ENCODE assay signal across 1 cellular context in the genomic region with DNA sequence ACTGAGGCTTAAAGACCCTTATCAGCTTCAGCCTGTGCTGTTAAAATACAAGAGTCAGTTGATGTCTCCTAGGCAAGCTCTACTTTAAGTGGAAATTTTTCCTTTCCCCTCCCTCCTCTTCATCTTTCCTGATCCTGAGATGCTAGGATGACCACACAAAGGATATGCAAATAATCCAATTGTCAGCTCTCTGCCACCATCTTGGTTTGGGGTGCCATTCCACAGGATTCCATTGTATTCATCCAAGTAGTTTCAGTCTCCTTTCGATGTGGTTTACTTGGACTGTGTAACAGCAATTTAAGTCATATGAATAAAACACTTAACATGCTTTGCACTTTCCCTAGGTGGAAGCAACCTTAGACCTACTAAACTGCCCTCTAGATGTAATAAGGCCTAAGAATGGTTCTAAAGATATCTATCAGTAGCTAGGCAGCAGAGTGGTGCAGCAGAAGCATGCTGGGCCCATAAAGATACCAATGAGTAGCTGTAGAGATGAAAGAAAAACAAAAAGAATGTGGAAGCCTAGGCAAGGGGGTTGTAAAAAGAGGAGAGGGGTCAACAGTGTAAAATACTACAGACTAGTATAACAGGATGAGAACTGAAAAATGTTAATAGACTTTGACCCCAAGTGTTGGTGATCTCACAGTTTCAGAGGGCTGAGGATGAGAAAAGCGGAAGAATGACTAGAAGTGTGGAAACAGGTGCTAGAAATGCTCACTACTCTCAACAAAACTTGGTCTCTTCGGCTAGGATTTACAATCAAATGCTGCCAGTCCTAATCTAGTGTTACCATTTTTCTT.
TF ChIP-seq lines count a peak whose summit lies in the region.

No MANE protein-coding gene starts in this region.

TF ChIP-seq in GM12878, 131 proteins besides CTCF, POLR2A, EP300 and RAD21 (continued from another document and continues in another):
- TF ChIP-seq TCF3 (IDR thresholded peaks at IDR 0.05; ENCODE audit: borderline replicate concordance, insufficient read depth, low read depth, low read length) = no peak
- TF ChIP-seq ZNF622 (IDR thresholded peaks at IDR 0.05) = no peak
- no peak for TF ChIP-seq NFXL1 (IDR thresholded peaks at IDR 0.05; ENCODE audit: borderline replicate concordance)
- 0 out of 2 replicates have a peak, but pooled peaks have one; percentile 9 for TF ChIP-seq IRF4 (IDR thresholded peaks at IDR 0.05; ENCODE audit: low read depth, low read length)
- no peak for TF ChIP-seq CBX3 (IDR thresholded peaks at IDR 0.05; ENCODE audit: borderline replicate concordance, low read depth)
- TF ChIP-seq HDGF (IDR thresholded peaks at IDR 0.05) = peak; percentile 90; the same call in 1 of the 2 replicates
- TF ChIP-seq, protein P1, sequence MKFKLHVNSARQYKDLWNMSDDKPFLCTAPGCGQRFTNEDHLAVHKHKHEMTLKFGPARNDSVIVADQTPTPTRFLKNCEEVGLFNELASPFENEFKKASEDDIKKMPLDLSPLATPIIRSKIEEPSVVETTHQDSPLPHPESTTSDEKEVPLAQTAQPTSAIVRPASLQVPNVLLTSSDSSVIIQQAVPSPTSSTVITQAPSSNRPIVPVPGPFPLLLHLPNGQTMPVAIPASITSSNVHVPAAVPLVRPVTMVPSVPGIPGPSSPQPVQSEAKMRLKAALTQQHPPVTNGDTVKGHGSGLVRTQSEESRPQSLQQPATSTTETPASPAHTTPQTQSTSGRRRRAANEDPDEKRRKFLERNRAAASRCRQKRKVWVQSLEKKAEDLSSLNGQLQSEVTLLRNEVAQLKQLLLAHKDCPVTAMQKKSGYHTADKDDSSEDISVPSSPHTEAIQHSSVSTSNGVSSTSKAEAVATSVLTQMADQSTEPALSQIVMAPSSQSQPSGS (IDR thresholded peaks at IDR 0.05; ENCODE audit: low read length) = peak; percentile 85
- TF ChIP-seq SPI1 (IDR thresholded peaks at IDR 0.05; ENCODE audit: borderline replicate concordance, insufficient read depth, low read depth, low read length) = peak; percentile 70; the same call in 1 of the 2 replicates
- TF ChIP-seq CHD4 (IDR thresholded peaks at IDR 0.05) = no peak
- TF ChIP-seq, protein P2, sequence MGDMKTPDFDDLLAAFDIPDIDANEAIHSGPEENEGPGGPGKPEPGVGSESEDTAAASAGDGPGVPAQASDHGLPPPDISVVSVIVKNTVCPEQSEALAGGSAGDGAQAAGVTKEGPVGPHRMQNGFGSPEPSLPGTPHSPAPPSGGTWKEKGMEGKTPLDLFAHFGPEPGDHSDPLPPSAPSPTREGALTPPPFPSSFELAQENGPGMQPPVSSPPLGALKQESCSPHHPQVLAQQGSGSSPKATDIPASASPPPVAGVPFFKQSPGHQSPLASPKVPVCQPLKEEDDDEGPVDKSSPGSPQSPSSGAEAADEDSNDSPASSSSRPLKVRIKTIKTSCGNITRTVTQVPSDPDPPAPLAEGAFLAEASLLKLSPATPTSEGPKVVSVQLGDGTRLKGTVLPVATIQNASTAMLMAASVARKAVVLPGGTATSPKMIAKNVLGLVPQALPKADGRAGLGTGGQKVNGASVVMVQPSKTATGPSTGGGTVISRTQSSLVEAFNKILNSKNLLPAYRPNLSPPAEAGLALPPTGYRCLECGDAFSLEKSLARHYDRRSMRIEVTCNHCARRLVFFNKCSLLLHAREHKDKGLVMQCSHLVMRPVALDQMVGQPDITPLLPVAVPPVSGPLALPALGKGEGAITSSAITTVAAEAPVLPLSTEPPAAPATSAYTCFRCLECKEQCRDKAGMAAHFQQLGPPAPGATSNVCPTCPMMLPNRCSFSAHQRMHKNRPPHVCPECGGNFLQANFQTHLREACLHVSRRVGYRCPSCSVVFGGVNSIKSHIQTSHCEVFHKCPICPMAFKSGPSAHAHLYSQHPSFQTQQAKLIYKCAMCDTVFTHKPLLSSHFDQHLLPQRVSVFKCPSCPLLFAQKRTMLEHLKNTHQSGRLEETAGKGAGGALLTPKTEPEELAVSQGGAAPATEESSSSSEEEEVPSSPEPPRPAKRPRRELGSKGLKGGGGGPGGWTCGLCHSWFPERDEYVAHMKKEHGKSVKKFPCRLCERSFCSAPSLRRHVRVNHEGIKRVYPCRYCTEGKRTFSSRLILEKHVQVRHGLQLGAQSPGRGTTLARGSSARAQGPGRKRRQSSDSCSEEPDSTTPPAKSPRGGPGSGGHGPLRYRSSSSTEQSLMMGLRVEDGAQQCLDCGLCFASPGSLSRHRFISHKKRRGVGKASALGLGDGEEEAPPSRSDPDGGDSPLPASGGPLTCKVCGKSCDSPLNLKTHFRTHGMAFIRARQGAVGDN (IDR thresholded peaks at IDR 0.05) = peak; percentile 90
- TF ChIP-seq MXI1 (IDR thresholded peaks at IDR 0.05; ENCODE audit: low read depth, low read length) = no peak
- no peak for TF ChIP-seq RBBP5 (conservative IDR thresholded peaks at IDR 0.05)
- no peak for TF ChIP-seq RB1 (IDR thresholded peaks at IDR 0.05; ENCODE audit: borderline replicate concordance)
- peak; percentile 43; the same call in 1 of the 2 replicates for TF ChIP-seq RAD51 (IDR thresholded peaks at IDR 0.05)
- peak; percentile 66 for TF ChIP-seq MEF2B (IDR thresholded peaks at IDR 0.05; ENCODE audit: partially characterized antibody, poor library complexity, severe bottlenecking)
- TF ChIP-seq, protein P3, sequence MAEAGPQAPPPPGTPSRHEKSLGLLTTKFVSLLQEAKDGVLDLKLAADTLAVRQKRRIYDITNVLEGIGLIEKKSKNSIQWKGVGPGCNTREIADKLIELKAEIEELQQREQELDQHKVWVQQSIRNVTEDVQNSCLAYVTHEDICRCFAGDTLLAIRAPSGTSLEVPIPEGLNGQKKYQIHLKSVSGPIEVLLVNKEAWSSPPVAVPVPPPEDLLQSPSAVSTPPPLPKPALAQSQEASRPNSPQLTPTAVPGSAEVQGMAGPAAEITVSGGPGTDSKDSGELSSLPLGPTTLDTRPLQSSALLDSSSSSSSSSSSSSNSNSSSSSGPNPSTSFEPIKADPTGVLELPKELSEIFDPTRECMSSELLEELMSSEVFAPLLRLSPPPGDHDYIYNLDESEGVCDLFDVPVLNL (IDR thresholded peaks at IDR 0.05; ENCODE audit: low read depth, low read length) = no peak
- TF ChIP-seq, protein P4, sequence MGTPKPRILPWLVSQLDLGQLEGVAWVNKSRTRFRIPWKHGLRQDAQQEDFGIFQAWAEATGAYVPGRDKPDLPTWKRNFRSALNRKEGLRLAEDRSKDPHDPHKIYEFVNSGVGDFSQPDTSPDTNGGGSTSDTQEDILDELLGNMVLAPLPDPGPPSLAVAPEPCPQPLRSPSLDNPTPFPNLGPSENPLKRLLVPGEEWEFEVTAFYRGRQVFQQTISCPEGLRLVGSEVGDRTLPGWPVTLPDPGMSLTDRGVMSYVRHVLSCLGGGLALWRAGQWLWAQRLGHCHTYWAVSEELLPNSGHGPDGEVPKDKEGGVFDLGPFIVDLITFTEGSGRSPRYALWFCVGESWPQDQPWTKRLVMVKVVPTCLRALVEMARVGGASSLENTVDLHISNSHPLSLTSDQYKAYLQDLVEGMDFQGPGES (IDR thresholded peaks at IDR 0.05) = no peak
- TF ChIP-seq MYB (IDR thresholded peaks at IDR 0.05; ENCODE audit: borderline replicate concordance, low read depth, low read length) = no peak
- no peak for TF ChIP-seq TAF1 (IDR thresholded peaks at IDR 0.05; ENCODE audit: borderline replicate concordance, low read depth, low read length)
- no peak for TF ChIP-seq RCOR1 (conservative IDR thresholded peaks at IDR 0.05; ENCODE audit: low read depth, low read length)
- no peak for TF ChIP-seq CEBPB (IDR thresholded peaks at IDR 0.05; ENCODE audit: borderline replicate concordance in 1 of 2, low read depth in 2 of 2, low read length in 2 of 2)
- TF ChIP-seq, protein P5, sequence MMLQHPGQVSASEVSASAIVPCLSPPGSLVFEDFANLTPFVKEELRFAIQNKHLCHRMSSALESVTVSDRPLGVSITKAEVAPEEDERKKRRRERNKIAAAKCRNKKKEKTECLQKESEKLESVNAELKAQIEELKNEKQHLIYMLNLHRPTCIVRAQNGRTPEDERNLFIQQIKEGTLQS (IDR thresholded peaks at IDR 0.05; ENCODE audit: borderline replicate concordance, extremely low read depth, low read depth, low read length) = no peak
- peak; percentile 98 for TF ChIP-seq ATF7 (IDR thresholded peaks at IDR 0.05; ENCODE audit: low read depth)
- no peak for TF ChIP-seq TBL1XR1 (IDR thresholded peaks at IDR 0.05; ENCODE audit: low read depth, low read length)
- TF ChIP-seq TCF12 (IDR thresholded peaks at IDR 0.05; ENCODE audit: low read depth, low read length) = peak; percentile 77
- TF ChIP-seq JUNB (IDR thresholded peaks at IDR 0.05) = peak; percentile 42; the same call in 1 of the 2 replicates
- TF ChIP-seq EED (IDR thresholded peaks at IDR 0.05; ENCODE audit: low read depth) = peak; percentile 40; the same call in 1 of the 2 replicates
- TF ChIP-seq, protein P6, sequence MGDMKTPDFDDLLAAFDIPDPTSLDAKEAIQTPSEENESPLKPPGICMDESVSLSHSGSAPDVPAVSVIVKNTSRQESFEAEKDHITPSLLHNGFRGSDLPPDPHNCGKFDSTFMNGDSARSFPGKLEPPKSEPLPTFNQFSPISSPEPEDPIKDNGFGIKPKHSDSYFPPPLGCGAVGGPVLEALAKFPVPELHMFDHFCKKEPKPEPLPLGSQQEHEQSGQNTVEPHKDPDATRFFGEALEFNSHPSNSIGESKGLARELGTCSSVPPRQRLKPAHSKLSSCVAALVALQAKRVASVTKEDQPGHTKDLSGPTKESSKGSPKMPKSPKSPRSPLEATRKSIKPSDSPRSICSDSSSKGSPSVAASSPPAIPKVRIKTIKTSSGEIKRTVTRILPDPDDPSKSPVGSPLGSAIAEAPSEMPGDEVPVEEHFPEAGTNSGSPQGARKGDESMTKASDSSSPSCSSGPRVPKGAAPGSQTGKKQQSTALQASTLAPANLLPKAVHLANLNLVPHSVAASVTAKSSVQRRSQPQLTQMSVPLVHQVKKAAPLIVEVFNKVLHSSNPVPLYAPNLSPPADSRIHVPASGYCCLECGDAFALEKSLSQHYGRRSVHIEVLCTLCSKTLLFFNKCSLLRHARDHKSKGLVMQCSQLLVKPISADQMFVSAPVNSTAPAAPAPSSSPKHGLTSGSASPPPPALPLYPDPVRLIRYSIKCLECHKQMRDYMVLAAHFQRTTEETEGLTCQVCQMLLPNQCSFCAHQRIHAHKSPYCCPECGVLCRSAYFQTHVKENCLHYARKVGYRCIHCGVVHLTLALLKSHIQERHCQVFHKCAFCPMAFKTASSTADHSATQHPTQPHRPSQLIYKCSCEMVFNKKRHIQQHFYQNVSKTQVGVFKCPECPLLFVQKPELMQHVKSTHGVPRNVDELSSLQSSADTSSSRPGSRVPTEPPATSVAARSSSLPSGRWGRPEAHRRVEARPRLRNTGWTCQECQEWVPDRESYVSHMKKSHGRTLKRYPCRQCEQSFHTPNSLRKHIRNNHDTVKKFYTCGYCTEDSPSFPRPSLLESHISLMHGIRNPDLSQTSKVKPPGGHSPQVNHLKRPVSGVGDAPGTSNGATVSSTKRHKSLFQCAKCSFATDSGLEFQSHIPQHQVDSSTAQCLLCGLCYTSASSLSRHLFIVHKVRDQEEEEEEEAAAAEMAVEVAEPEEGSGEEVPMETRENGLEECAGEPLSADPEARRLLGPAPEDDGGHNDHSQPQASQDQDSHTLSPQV (IDR thresholded peaks at IDR 0.05) = no peak
- no peak for TF ChIP-seq YBX1 (IDR thresholded peaks at IDR 0.05)
- TF ChIP-seq ZNF24 (IDR thresholded peaks at IDR 0.05) = peak; percentile 65
- TF ChIP-seq, protein P7, sequence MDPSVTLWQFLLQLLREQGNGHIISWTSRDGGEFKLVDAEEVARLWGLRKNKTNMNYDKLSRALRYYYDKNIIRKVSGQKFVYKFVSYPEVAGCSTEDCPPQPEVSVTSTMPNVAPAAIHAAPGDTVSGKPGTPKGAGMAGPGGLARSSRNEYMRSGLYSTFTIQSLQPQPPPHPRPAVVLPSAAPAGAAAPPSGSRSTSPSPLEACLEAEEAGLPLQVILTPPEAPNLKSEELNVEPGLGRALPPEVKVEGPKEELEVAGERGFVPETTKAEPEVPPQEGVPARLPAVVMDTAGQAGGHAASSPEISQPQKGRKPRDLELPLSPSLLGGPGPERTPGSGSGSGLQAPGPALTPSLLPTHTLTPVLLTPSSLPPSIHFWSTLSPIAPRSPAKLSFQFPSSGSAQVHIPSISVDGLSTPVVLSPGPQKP (IDR thresholded peaks at IDR 0.05; ENCODE audit: low read depth, low read length) = no peak
- TF ChIP-seq, protein P8, sequence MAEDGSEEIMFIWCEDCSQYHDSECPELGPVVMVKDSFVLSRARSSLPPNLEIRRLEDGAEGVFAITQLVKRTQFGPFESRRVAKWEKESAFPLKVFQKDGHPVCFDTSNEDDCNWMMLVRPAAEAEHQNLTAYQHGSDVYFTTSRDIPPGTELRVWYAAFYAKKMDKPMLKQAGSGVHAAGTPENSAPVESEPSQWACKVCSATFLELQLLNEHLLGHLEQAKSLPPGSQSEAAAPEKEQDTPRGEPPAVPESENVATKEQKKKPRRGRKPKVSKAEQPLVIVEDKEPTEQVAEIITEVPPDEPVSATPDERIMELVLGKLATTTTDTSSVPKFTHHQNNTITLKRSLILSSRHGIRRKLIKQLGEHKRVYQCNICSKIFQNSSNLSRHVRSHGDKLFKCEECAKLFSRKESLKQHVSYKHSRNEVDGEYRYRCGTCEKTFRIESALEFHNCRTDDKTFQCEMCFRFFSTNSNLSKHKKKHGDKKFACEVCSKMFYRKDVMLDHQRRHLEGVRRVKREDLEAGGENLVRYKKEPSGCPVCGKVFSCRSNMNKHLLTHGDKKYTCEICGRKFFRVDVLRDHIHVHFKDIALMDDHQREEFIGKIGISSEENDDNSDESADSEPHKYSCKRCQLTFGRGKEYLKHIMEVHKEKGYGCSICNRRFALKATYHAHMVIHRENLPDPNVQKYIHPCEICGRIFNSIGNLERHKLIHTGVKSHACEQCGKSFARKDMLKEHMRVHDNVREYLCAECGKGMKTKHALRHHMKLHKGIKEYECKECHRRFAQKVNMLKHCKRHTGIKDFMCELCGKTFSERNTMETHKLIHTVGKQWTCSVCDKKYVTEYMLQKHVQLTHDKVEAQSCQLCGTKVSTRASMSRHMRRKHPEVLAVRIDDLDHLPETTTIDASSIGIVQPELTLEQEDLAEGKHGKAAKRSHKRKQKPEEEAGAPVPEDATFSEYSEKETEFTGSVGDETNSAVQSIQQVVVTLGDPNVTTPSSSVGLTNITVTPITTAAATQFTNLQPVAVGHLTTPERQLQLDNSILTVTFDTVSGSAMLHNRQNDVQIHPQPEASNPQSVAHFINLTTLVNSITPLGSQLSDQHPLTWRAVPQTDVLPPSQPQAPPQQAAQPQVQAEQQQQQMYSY (CRISPR knock-in tag; IDR thresholded peaks at IDR 0.05) = no peak
- TF ChIP-seq ZNF207 (IDR thresholded peaks at IDR 0.05; ENCODE audit: borderline replicate concordance) = no peak
- peak; percentile 70; the same call in 1 of the 2 replicates for TF ChIP-seq BCL11A (IDR thresholded peaks at IDR 0.05; ENCODE audit: low read depth, low read length)
- no peak for TF ChIP-seq SRF (IDR thresholded peaks at IDR 0.05; ENCODE audit: low read depth in 2 of 2, low read length in 2 of 2)
- TF ChIP-seq CHD2 (IDR thresholded peaks at IDR 0.05; ENCODE audit: borderline replicate concordance, low read depth, low read length) = 0 out of 2 replicates have a peak, but pooled peaks have one; percentile 15
- no peak for TF ChIP-seq SMAD5 (IDR thresholded peaks at IDR 0.05; ENCODE audit: low read depth)
- TF ChIP-seq IKZF1 (conservative IDR thresholded peaks at IDR 0.05) = peak; percentile 89
